Comparison of ENCODE assay signal across 21 cellular contexts in genomic region chr3:128380719-128381118, GRCh38.
"Had no signal": no experiment of that assay in that cellular context is flagged by ENCODE, and none has a peak within 500 bp of the region (broad histone marks: within the 10 kb centered on the region; RNA-seq: fewer than 3 reads in every experiment).

No MANE protein-coding gene starts in this region.

- DNase-seq: cortex of kidney; foreskin fibroblast; gastrocnemius medialis; head of caudate nucleus; kidney; nephron progenitor cell; nucleus accumbens; stimulated activated CD4-positive, alpha-beta T cell treated with anti-CD3 and anti-CD28 coated beads, Interleukin-2, amount 100 ng/mL, for 24 hours; stimulated activated CD4-positive, alpha-beta T cell treated with anti-CD3 and anti-CD28 coated beads, Interleukin-4, amount 100 ng/mL, for 4 hours; stimulated activated naive B cell treated with anti-CD40 and anti-IgM and Interleukin-4, amounts not matched to agents 10 μg/mL and 1 μg/mL and 100 μg/mL, for 72 hours; upper lobe of right lung; uterus had no signal

- H3K27ac ChIP-seq: thoracic aorta, tibial nerve, upper lobe of right lung had no signal

- ATAC-seq: gastrocnemius medialis; left lobe of liver; sciatic nerve; stimulated activated naive B cell treated with anti-CD40 and anti-IgM and Interleukin-4, amounts not matched to agents 10 μg/mL and 1 μg/mL and 100 μg/mL, for 72 hours; upper lobe of right lung had no signal

- H3K9me3 Mint-ChIP-seq: memory B cell; nephron progenitor cell; stimulated activated naive B cell treated with anti-CD40 and anti-IgM and Interleukin-4, amounts not matched to agents 10 μg/mL and 1 μg/mL and 100 μg/mL, for 72 hours; stimulated activated naive CD8-positive, alpha-beta T cell treated with anti-CD3 and anti-CD28 coated beads, Interleukin-15, Interleukin-2, amounts not matched to agents 100 ng/mL and 50 ng/mL, for 24 hours had no signal

- H3K27me3 ChIP-seq: gastrocnemius medialis, right atrium auricular region, tibial nerve, upper lobe of right lung, uterus had no signal

- H3K27ac Mint-ChIP-seq: memory B cell; nephron progenitor cell; stimulated activated naive B cell treated with anti-CD40 and anti-IgM and Interleukin-4, amounts not matched to agents 10 μg/mL and 1 μg/mL and 100 μg/mL, for 72 hours; stimulated activated naive CD8-positive, alpha-beta T cell treated with anti-CD3 and anti-CD28 coated beads, Interleukin-15, Interleukin-2, amounts not matched to agents 100 ng/mL and 50 ng/mL, for 24 hours had no signal

- H3K4me3 Mint-ChIP-seq: memory B cell; nephron progenitor cell; stimulated activated naive B cell treated with anti-CD40 and anti-IgM and Interleukin-4, amounts not matched to agents 10 μg/mL and 1 μg/mL and 100 μg/mL, for 72 hours; stimulated activated naive CD8-positive, alpha-beta T cell treated with anti-CD3 and anti-CD28 coated beads, Interleukin-15, Interleukin-2, amounts not matched to agents 100 ng/mL and 50 ng/mL, for 24 hours had no signal

- H3K36me3 ChIP-seq: gastrocnemius medialis, prostate gland, right atrium auricular region, thoracic aorta, tibial nerve, upper lobe of right lung, uterus had no signal

- H3K27me3 Mint-ChIP-seq: memory B cell; stimulated activated naive B cell treated with anti-CD40 and anti-IgM and Interleukin-4, amounts not matched to agents 10 μg/mL and 1 μg/mL and 100 μg/mL, for 72 hours; stimulated activated naive CD8-positive, alpha-beta T cell treated with anti-CD3 and anti-CD28 coated beads, Interleukin-15, Interleukin-2, amounts not matched to agents 100 ng/mL and 50 ng/mL, for 24 hours had no signal

- FAIRE-seq: kidney had no signal

- H3K9me3 ChIP-seq: gastrocnemius medialis, prostate gland, right atrium auricular region, thoracic aorta, tibial nerve, upper lobe of right lung, uterus had no signal

- H3K4me3 ChIP-seq: gastrocnemius medialis, lung, prostate gland, right atrium auricular region, thoracic aorta, tibial nerve, upper lobe of right lung, uterus had no signal
